Comparison of ENCODE assay signal across 17 cellular contexts in genomic region chr20:11301699-11302098, GRCh38.
DNase-seq lines count a peak whose midpoint lies in the region; ATAC-seq, FAIRE-seq and TF ChIP-seq lines count a peak whose summit lies in the region.
"Had no signal": no experiment of that assay in that cellular context is flagged by ENCODE, and none has a peak within 500 bp of the region (broad histone marks: within the 10 kb centered on the region; RNA-seq: fewer than 3 reads in every experiment).

No MANE protein-coding gene starts in this region.

- no peak overlapping the region for H3K4me3 Mint-ChIP-seq in GM23338
- no peak overlapping the region for H3K4me3 Mint-ChIP-seq in WTC11
- H3K4me3 Mint-ChIP-seq in activated CD4-positive, alpha-beta memory T cell treated with anti-CD3 and anti-CD28 coated beads, Interleukin-2, amount 10 ng/mL, durations not matched to agents 7 days and 5 days, result no peak overlapping the region
- H3K4me3 Mint-ChIP-seq: B cell; CD4-positive, alpha-beta T cell; HFFc6 had no signal

- H4K20me1 ChIP-seq in GM23338 (replicated peaks; ENCODE audit: insufficient read depth) (no peaks in the 10 kb centered on the region), keratinocyte (ENCODE audit: control insufficient read depth, extremely low read depth, insufficient read depth, low read length) (no peaks in the 10 kb centered on the region), smooth muscle cell (ENCODE audit: low read depth) (no peaks in the 10 kb centered on the region)

- ATAC-seq in GM23338, result peak; percentile 50
- ATAC-seq in WTC11, result peak; percentile 56
- no peak for ATAC-seq in GM18519 (IDR thresholded peaks at IDR 0.05; ENCODE audit: low FRiP score, unreplicated experiment)

- H3K36me3 Mint-ChIP-seq in GM23338 (ENCODE audit: low read depth) (peaks cover 13% of the 10 kb centered on the region), WTC11 (0 out of 2 replicates have a peak, but pooled peaks cover 3% of the 10 kb centered on the region)
- no peaks in the 10 kb centered on the region for H3K36me3 Mint-ChIP-seq in activated CD4-positive, alpha-beta memory T cell treated with anti-CD3 and anti-CD28 coated beads, Interleukin-2, amount 10 ng/mL, durations not matched to agents 7 days and 5 days (ENCODE audit: low read depth)

- no peak overlapping the region for H3K9ac ChIP-seq in keratinocyte (ENCODE audit: control insufficient read depth, extremely low read depth, insufficient read depth, low read length)
- no peak overlapping the region for H3K9ac ChIP-seq in smooth muscle cell (ENCODE audit: low read depth)

- H3K4me2 ChIP-seq in GM23338, result no peak overlapping the region
- H3K4me2 ChIP-seq in keratinocyte (ENCODE audit: control insufficient read depth, extremely low read depth, insufficient read depth, low read depth, low read length), result no peak overlapping the region
- no peak overlapping the region for H3K4me2 ChIP-seq in smooth muscle cell

- peak overlapping the region; percentile 78; the same call in 1 of the 2 replicates for H2AFZ ChIP-seq in GM23338
- peak overlapping the region; percentile 21 for H2AFZ ChIP-seq in keratinocyte (ENCODE audit: control insufficient read depth, low read length)
- peak overlapping the region; percentile 40 for H2AFZ ChIP-seq in smooth muscle cell (ENCODE audit: low read depth)

- POLR2A ChIA-PET in WTC11 (lab: Charles Lee), result no interaction called here
- POLR2A ChIA-PET in activated CD4-positive, alpha-beta memory T cell treated with anti-CD3 and anti-CD28 coated beads, Interleukin-2, amount 10 ng/mL, durations not matched to agents 7 days and 5 days (lab: Charles Lee), result no interaction called here

- DNase-seq in GM23338 (ENCODE audit: low spot score), result peak; percentile 1
- DNase-seq in WTC11 (ENCODE audit: low spot score), result no peak
- DNase-seq in keratinocyte (ENCODE audit: low read depth, low spot score), result no peak
- DNase-seq in smooth muscle cell (lab: John Stamatoyannopoulos, UW; ENCODE audit: unreplicated experiment), result no peak
- no peak for DNase-seq in ecto neural progenitor cell (ENCODE audit: low spot score)
- DNase-seq in activated CD4-positive, alpha-beta memory T cell treated with anti-CD3 and anti-CD28 coated beads, Interleukin-2, amount 10 ng/mL, durations not matched to agents 7 days and 5 days, result no peak
- DNase-seq: C1 segment of cervical spinal cord; Calu3; CD4-positive, alpha-beta T cell; DMS 273 treated with DMSO at 0.1 percent for 48 hours had no signal

- no peak overlapping the region for H3K27ac Mint-ChIP-seq in GM23338
- H3K27ac Mint-ChIP-seq in WTC11, result no peak overlapping the region
- H3K27ac Mint-ChIP-seq in activated CD4-positive, alpha-beta memory T cell treated with anti-CD3 and anti-CD28 coated beads, Interleukin-2, amount 10 ng/mL, durations not matched to agents 7 days and 5 days, result no peak overlapping the region
- H3K27ac Mint-ChIP-seq: B cell; CD4-positive, alpha-beta T cell; HFFc6 had no signal

- H3K4me3 ChIP-seq in GM23338 (no peak overlapping the region), keratinocyte (ENCODE audit: control insufficient read depth in 2 of 3, extremely low read depth in 1 of 3, insufficient read depth in 2 of 3, low read depth in 1 of 3, low read length in 3 of 3) (no peak overlapping the region), smooth muscle cell (no peak overlapping the region)
- H3K4me3 ChIP-seq: GM12878 had no signal

- peaks cover 9% of the 10 kb centered on the region for H3K9me2 ChIP-seq in GM23338 (ENCODE audit: insufficient read depth)

- H3F3A ChIP-seq in GM23338 (replicated peaks; ENCODE audit: low read depth) (no peaks in the 10 kb centered on the region), smooth muscle cell (ENCODE audit: low read depth) (no peaks in the 10 kb centered on the region)

- peaks cover 19% of the 10 kb centered on the region for H3K4me1 Mint-ChIP-seq in GM23338
- peaks cover 34% of the 10 kb centered on the region for H3K4me1 Mint-ChIP-seq in WTC11
- no peaks in the 10 kb centered on the region for H3K4me1 Mint-ChIP-seq in activated CD4-positive, alpha-beta memory T cell treated with anti-CD3 and anti-CD28 coated beads, Interleukin-2, amount 10 ng/mL, durations not matched to agents 7 days and 5 days
- H3K4me1 Mint-ChIP-seq: B cell had no signal

- 91% methylated on average over 10 of the region's 10 CpGs for WGBS in smooth muscle cell (ENCODE audit: low lambda C conversion rate)

- H3K79me2 ChIP-seq in GM23338 (replicated peaks; ENCODE audit: insufficient read depth) (no peaks in the 10 kb centered on the region), keratinocyte (ENCODE audit: control insufficient read depth, insufficient read depth, low read length) (no peaks in the 10 kb centered on the region), smooth muscle cell (ENCODE audit: low read depth) (no peaks in the 10 kb centered on the region)

- H3K36me3 ChIP-seq in GM23338 (ENCODE audit: insufficient read depth), result no peaks in the 10 kb centered on the region
- no peaks in the 10 kb centered on the region for H3K36me3 ChIP-seq in keratinocyte (ENCODE audit: control insufficient read depth in 2 of 2, extremely low read depth in 1 of 2, insufficient read depth in 2 of 2, low read length in 2 of 2)
- no peaks in the 10 kb centered on the region for H3K36me3 ChIP-seq in smooth muscle cell (ENCODE audit: low read depth)

- peaks cover 7% of the 10 kb centered on the region; the same call in 1 of the 2 replicates for H3K4me1 ChIP-seq in GM23338 (ENCODE audit: insufficient read depth)
- peaks cover 36% of the 10 kb centered on the region for H3K4me1 ChIP-seq in keratinocyte (ENCODE audit: control insufficient read depth, extremely low read depth, insufficient read depth, low read length)
- no peaks in the 10 kb centered on the region for H3K4me1 ChIP-seq in smooth muscle cell (ENCODE audit: low read depth)

- no peaks in the 10 kb centered on the region for H3K9me1 ChIP-seq in keratinocyte (ENCODE audit: control insufficient read depth, extremely low read depth, insufficient read depth, low read length)

- dilution Hi-C loops in keratinocyte (cut with MboI; ENCODE audit: extremely low pct_ligation_motif_present, low sequenced_read_pairs), result no loop called here

- H3K27me3 Mint-ChIP-seq in GM23338 (ENCODE audit: insufficient read depth, low read depth, poor library complexity), result no peaks in the 10 kb centered on the region
- H3K27me3 Mint-ChIP-seq in WTC11 (ENCODE audit: low read depth), result no peaks in the 10 kb centered on the region; the same call in 1 of the 2 replicates
- H3K27me3 Mint-ChIP-seq in activated CD4-positive, alpha-beta memory T cell treated with anti-CD3 and anti-CD28 coated beads, Interleukin-2, amount 10 ng/mL, durations not matched to agents 7 days and 5 days, result no peaks in the 10 kb centered on the region
- H3K27me3 Mint-ChIP-seq: B cell; CD4-positive, alpha-beta T cell had no signal

- H3K9me3 ChIP-seq in keratinocyte (ENCODE audit: control insufficient read depth, low read depth, low read length) (no peaks in the 10 kb centered on the region), smooth muscle cell (replicated peaks; ENCODE audit: low read depth) (no peaks in the 10 kb centered on the region)

- peaks cover 5% of the 10 kb centered on the region for H3K9me3 Mint-ChIP-seq in GM23338
- peaks cover 17% of the 10 kb centered on the region for H3K9me3 Mint-ChIP-seq in WTC11
- H3K9me3 Mint-ChIP-seq in activated CD4-positive, alpha-beta memory T cell treated with anti-CD3 and anti-CD28 coated beads, Interleukin-2, amount 10 ng/mL, durations not matched to agents 7 days and 5 days, result peaks cover 6% of the 10 kb centered on the region
- H3K9me3 Mint-ChIP-seq: HFFc6 had no signal

- no peak for FAIRE-seq in keratinocyte (lab: Jason Lieb, UNC)
- FAIRE-seq: A204.1, GM12878, H1 had no signal

- H3K27ac ChIP-seq in GM23338 (ENCODE audit: low read depth) (no peak overlapping the region), keratinocyte (ENCODE audit: control insufficient read depth, insufficient read depth, low read length) (no peak overlapping the region), smooth muscle cell (ENCODE audit: low read depth) (no peak overlapping the region)
- H3K27ac ChIP-seq: HL-60 had no signal

- TF ChIP-seq CTCF in GM23338 (conservative IDR thresholded peaks at IDR 0.05; ENCODE audit: low read depth in 2 of 2), result no peak
- no peak for TF ChIP-seq CTCF in WTC11 (IDR thresholded peaks at IDR 0.05)
- TF ChIP-seq CTCF in keratinocyte (optimal IDR thresholded peaks at IDR 0.05 in 1 of 3, IDR thresholded peaks at IDR 0.05 in 1 of 3, conservative IDR thresholded peaks at IDR 0.05 in 1 of 3; ENCODE audit: extremely low read depth in 1 of 3, insufficient read depth in 2 of 3, low read length in 3 of 3), result no peak
- no peak for TF ChIP-seq CTCF in smooth muscle cell (IDR thresholded peaks at IDR 0.05; ENCODE audit: borderline replicate concordance, insufficient read depth, poor library complexity, severe bottlenecking)

- CTCF ChIA-PET in WTC11 (lab: Charles Lee), result no interaction called here
- CTCF ChIA-PET in activated CD4-positive, alpha-beta memory T cell treated with anti-CD3 and anti-CD28 coated beads, Interleukin-2, amount 10 ng/mL, durations not matched to agents 7 days and 5 days (lab: Charles Lee), result no interaction called here

- no peaks in the 10 kb centered on the region for H3K27me3 ChIP-seq in GM23338 (ENCODE audit: insufficient read depth)
- H3K27me3 ChIP-seq in keratinocyte (ENCODE audit: control insufficient read depth, extremely low read depth, insufficient read depth, low read length), result no peaks in the 10 kb centered on the region
- H3K27me3 ChIP-seq in smooth muscle cell (ENCODE audit: low read depth), result no peaks in the 10 kb centered on the region

TF ChIP-seq in WTC11, 78 proteins besides CTCF, POLR2A, EP300 and RAD21 (continues in another document):
- TF ChIP-seq E2F4 (CRISPR knock-in tag; IDR thresholded peaks at IDR 0.05; ENCODE audit: borderline replicate concordance, low read depth), result no peak

Comparison
In these comparisons a context has a peak if more than half of its experiments do, and no peak if none do; other contexts are left out.
1. H2AFZ ChIP-seq: peak in every context shown above with its lines; median percentile 78 in GM23338; 40 in smooth muscle cell; 21 in keratinocyte.